ENCODE assay signal across 1 cellular context in the genomic region with DNA sequence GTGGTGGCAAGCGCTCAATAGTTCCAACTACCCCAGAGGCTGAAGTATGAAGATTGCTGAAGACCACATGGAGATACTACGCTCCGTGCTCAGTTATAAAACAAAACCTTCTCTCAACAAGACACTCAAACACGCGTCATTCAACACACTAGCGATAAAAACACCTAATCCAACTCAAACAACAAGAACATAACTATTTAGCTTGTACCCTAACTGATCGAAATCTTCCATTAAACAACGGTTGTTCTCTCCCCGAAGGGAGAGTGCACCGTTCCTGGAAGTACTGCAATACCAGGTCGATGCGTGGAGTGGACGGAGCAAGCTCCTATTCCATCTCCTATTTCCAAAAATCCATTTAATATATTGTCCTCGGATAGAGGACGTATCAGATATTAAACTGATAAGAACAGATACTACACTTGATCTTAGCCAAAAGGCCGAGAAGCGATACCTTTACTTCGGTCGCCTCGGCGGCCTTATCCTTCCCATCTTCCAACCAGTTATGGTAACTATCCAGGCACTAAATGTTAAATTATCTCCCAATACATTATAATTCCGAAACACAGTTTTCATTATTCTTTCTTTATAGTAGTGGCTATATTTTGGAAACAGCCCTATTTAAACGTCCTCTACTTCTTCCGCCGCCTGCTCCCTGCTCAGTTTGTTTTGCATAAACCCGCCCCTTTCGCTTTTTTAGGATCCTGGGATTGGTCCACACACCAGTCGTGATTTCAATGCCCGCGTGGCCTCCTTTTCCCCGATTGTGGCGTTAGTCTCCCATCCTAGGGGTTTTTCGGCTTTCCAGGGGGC.
TF ChIP-seq lines count a peak whose summit lies in the region.

No MANE protein-coding gene starts in this region.

TF ChIP-seq in HEK293, 187 proteins besides CTCF, POLR2A, EP300 and RAD21 (continued from another document and continues in another):
- no peak for TF ChIP-seq ZNF677 (tag by site-specific recombination; IDR thresholded peaks at IDR 0.05)
- peak; percentile 43 for TF ChIP-seq KLF1 (tag by site-specific recombination; IDR thresholded peaks at IDR 0.05)
- TF ChIP-seq, protein P1, sequence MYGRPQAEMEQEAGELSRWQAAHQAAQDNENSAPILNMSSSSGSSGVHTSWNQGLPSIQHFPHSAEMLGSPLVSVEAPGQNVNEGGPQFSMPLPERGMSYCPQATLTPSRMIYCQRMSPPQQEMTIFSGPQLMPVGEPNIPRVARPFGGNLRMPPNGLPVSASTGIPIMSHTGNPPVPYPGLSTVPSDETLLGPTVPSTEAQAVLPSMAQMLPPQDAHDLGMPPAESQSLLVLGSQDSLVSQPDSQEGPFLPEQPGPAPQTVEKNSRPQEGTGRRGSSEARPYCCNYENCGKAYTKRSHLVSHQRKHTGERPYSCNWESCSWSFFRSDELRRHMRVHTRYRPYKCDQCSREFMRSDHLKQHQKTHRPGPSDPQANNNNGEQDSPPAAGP (tag by site-specific recombination; IDR thresholded peaks at IDR 0.05), result peak; percentile 98
- TF ChIP-seq HOXA7 (CRISPR knock-in tag; IDR thresholded peaks at IDR 0.05; ENCODE audit: borderline replicate concordance), result no peak
- peak; percentile 84 for TF ChIP-seq ZBTB20 (tag by site-specific recombination; IDR thresholded peaks at IDR 0.05)
- peak; percentile 71; the same call in 1 of the 2 replicates for TF ChIP-seq GLIS1 (tag by site-specific recombination; IDR thresholded peaks at IDR 0.05)
- 0 out of 2 replicates have a peak, but pooled peaks have one; percentile 34 for TF ChIP-seq KLF9 (tag by site-specific recombination; IDR thresholded peaks at IDR 0.05; ENCODE audit: low read depth)
- no peak for TF ChIP-seq ZNF112 (tag by site-specific recombination; IDR thresholded peaks at IDR 0.05)
- peak; percentile 77 for TF ChIP-seq ZNF324 (tag by site-specific recombination; IDR thresholded peaks at IDR 0.05)
- TF ChIP-seq, protein P2, sequence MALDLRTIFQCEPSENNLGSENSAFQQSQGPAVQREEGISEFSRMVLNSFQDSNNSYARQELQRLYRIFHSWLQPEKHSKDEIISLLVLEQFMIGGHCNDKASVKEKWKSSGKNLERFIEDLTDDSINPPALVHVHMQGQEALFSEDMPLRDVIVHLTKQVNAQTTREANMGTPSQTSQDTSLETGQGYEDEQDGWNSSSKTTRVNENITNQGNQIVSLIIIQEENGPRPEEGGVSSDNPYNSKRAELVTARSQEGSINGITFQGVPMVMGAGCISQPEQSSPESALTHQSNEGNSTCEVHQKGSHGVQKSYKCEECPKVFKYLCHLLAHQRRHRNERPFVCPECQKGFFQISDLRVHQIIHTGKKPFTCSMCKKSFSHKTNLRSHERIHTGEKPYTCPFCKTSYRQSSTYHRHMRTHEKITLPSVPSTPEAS (tag by site-specific recombination; IDR thresholded peaks at IDR 0.05), result 0 out of 2 replicates have a peak, but pooled peaks have one; percentile 14
- peak; percentile 87 for TF ChIP-seq ZNF561 (tag by site-specific recombination; IDR thresholded peaks at IDR 0.05; ENCODE audit: borderline replicate concordance)
- peak; percentile 69 for TF ChIP-seq ZNF16 (tag by site-specific recombination; IDR thresholded peaks at IDR 0.05; ENCODE audit: low read depth)
- TF ChIP-seq, protein P3, sequence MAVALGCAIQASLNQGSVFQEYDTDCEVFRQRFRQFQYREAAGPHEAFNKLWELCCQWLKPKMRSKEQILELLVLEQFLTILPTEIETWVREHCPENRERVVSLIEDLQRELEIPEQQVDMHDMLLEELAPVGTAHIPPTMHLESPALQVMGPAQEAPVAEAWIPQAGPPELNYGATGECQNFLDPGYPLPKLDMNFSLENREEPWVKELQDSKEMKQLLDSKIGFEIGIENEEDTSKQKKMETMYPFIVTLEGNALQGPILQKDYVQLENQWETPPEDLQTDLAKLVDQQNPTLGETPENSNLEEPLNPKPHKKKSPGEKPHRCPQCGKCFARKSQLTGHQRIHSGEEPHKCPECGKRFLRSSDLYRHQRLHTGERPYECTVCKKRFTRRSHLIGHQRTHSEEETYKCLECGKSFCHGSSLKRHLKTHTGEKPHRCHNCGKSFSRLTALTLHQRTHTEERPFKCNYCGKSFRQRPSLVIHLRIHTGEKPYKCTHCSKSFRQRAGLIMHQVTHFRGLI (tag by site-specific recombination; IDR thresholded peaks at IDR 0.05), result peak; percentile 25; the same call in 1 of the 2 replicates
- peak; percentile 84 for TF ChIP-seq PRDM1 (tag by site-specific recombination; IDR thresholded peaks at IDR 0.05)
- TF ChIP-seq, protein P4, sequence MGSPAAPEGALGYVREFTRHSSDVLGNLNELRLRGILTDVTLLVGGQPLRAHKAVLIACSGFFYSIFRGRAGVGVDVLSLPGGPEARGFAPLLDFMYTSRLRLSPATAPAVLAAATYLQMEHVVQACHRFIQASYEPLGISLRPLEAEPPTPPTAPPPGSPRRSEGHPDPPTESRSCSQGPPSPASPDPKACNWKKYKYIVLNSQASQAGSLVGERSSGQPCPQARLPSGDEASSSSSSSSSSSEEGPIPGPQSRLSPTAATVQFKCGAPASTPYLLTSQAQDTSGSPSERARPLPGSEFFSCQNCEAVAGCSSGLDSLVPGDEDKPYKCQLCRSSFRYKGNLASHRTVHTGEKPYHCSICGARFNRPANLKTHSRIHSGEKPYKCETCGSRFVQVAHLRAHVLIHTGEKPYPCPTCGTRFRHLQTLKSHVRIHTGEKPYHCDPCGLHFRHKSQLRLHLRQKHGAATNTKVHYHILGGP (tag by site-specific recombination; IDR thresholded peaks at IDR 0.05), result peak; percentile 91
- TF ChIP-seq, protein P5, sequence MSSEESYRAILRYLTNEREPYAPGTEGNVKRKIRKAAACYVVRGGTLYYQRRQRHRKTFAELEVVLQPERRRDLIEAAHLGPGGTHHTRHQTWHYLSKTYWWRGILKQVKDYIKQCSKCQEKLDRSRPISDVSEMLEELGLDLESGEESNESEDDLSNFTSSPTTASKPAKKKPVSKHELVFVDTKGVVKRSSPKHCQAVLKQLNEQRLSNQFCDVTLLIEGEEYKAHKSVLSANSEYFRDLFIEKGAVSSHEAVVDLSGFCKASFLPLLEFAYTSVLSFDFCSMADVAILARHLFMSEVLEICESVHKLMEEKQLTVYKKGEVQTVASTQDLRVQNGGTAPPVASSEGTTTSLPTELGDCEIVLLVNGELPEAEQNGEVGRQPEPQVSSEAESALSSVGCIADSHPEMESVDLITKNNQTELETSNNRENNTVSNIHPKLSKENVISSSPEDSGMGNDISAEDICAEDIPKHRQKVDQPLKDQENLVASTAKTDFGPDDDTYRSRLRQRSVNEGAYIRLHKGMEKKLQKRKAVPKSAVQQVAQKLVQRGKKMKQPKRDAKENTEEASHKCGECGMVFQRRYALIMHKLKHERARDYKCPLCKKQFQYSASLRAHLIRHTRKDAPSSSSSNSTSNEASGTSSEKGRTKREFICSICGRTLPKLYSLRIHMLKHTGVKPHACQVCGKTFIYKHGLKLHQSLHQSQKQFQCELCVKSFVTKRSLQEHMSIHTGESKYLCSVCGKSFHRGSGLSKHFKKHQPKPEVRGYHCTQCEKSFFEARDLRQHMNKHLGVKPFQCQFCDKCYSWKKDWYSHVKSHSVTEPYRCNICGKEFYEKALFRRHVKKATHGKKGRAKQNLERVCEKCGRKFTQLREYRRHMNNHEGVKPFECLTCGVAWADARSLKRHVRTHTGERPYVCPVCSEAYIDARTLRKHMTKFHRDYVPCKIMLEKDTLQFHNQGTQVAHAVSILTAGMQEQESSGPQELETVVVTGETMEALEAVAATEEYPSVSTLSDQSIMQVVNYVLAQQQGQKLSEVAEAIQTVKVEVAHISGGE (tag by site-specific recombination; conservative IDR thresholded peaks at IDR 0.05; ENCODE audit: low read depth), result no peak; the same call in 1 of the 2 replicates
- no peak for TF ChIP-seq ZNF585B (tag by site-specific recombination; IDR thresholded peaks at IDR 0.05)
- TF ChIP-seq ZNF24 (tag by site-specific recombination; IDR thresholded peaks at IDR 0.05), result peak; percentile 97
- TF ChIP-seq ZNF426 (tag by site-specific recombination; IDR thresholded peaks at IDR 0.05), result no peak
- peak; percentile 94 for TF ChIP-seq BCL11B (tag by site-specific recombination; IDR thresholded peaks at IDR 0.05; ENCODE audit: low read depth)
- peak; percentile 97 for TF ChIP-seq ZSCAN23 (tag by site-specific recombination; IDR thresholded peaks at IDR 0.05)
- peak; percentile 95 for TF ChIP-seq ZBTB17 (tag by site-specific recombination; IDR thresholded peaks at IDR 0.05)
- TF ChIP-seq EGR2 (tag by site-specific recombination; IDR thresholded peaks at IDR 0.05; ENCODE audit: low read depth), result peak; percentile 2; the same call in 1 of the 2 replicates
- no peak for TF ChIP-seq ZNF529 (tag by site-specific recombination; IDR thresholded peaks at IDR 0.05; ENCODE audit: insufficient replicate concordance)
- peak; percentile 99 for TF ChIP-seq REPIN1 (tag by site-specific recombination; IDR thresholded peaks at IDR 0.05; ENCODE audit: low read depth)
- TF ChIP-seq HOXC10 (CRISPR knock-in tag; IDR thresholded peaks at IDR 0.05), result no peak
- peak; percentile 82 for TF ChIP-seq ZFP3 (tag by site-specific recombination; IDR thresholded peaks at IDR 0.05; ENCODE audit: low read depth)
- peak; percentile 83 for TF ChIP-seq ZSCAN16 (tag by site-specific recombination; IDR thresholded peaks at IDR 0.05)
- TF ChIP-seq, protein P6, sequence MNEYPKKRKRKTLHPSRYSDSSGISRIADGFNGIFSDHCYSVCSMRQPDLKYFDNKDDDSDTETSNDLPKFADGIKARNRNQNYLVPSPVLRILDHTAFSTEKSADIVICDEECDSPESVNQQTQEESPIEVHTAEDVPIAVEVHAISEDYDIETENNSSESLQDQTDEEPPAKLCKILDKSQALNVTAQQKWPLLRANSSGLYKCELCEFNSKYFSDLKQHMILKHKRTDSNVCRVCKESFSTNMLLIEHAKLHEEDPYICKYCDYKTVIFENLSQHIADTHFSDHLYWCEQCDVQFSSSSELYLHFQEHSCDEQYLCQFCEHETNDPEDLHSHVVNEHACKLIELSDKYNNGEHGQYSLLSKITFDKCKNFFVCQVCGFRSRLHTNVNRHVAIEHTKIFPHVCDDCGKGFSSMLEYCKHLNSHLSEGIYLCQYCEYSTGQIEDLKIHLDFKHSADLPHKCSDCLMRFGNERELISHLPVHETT (tag by site-specific recombination; IDR thresholded peaks at IDR 0.05), result peak; percentile 96
- TF ChIP-seq, protein P7, sequence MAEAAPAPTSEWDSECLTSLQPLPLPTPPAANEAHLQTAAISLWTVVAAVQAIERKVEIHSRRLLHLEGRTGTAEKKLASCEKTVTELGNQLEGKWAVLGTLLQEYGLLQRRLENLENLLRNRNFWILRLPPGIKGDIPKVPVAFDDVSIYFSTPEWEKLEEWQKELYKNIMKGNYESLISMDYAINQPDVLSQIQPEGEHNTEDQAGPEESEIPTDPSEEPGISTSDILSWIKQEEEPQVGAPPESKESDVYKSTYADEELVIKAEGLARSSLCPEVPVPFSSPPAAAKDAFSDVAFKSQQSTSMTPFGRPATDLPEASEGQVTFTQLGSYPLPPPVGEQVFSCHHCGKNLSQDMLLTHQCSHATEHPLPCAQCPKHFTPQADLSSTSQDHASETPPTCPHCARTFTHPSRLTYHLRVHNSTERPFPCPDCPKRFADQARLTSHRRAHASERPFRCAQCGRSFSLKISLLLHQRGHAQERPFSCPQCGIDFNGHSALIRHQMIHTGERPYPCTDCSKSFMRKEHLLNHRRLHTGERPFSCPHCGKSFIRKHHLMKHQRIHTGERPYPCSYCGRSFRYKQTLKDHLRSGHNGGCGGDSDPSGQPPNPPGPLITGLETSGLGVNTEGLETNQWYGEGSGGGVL (tag by site-specific recombination; IDR thresholded peaks at IDR 0.05), result peak; percentile 32
- no peak for TF ChIP-seq ZNF311 (tag by site-specific recombination; IDR thresholded peaks at IDR 0.05; ENCODE audit: borderline replicate concordance)
- TF ChIP-seq, protein P8, sequence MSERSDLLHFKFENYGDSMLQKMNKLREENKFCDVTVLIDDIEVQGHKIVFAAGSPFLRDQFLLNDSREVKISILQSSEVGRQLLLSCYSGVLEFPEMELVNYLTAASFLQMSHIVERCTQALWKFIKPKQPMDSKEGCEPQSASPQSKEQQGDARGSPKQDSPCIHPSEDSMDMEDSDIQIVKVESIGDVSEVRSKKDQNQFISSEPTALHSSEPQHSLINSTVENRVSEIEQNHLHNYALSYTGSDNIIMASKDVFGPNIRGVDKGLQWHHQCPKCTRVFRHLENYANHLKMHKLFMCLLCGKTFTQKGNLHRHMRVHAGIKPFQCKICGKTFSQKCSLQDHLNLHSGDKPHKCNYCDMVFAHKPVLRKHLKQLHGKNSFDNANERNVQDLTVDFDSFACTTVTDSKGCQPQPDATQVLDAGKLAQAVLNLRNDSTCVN (tag by site-specific recombination; optimal IDR thresholded peaks at IDR 0.05), result peak; percentile 19
- TF ChIP-seq ZNF658 (tag by site-specific recombination; IDR thresholded peaks at IDR 0.05), result no peak
- TF ChIP-seq, protein P9, sequence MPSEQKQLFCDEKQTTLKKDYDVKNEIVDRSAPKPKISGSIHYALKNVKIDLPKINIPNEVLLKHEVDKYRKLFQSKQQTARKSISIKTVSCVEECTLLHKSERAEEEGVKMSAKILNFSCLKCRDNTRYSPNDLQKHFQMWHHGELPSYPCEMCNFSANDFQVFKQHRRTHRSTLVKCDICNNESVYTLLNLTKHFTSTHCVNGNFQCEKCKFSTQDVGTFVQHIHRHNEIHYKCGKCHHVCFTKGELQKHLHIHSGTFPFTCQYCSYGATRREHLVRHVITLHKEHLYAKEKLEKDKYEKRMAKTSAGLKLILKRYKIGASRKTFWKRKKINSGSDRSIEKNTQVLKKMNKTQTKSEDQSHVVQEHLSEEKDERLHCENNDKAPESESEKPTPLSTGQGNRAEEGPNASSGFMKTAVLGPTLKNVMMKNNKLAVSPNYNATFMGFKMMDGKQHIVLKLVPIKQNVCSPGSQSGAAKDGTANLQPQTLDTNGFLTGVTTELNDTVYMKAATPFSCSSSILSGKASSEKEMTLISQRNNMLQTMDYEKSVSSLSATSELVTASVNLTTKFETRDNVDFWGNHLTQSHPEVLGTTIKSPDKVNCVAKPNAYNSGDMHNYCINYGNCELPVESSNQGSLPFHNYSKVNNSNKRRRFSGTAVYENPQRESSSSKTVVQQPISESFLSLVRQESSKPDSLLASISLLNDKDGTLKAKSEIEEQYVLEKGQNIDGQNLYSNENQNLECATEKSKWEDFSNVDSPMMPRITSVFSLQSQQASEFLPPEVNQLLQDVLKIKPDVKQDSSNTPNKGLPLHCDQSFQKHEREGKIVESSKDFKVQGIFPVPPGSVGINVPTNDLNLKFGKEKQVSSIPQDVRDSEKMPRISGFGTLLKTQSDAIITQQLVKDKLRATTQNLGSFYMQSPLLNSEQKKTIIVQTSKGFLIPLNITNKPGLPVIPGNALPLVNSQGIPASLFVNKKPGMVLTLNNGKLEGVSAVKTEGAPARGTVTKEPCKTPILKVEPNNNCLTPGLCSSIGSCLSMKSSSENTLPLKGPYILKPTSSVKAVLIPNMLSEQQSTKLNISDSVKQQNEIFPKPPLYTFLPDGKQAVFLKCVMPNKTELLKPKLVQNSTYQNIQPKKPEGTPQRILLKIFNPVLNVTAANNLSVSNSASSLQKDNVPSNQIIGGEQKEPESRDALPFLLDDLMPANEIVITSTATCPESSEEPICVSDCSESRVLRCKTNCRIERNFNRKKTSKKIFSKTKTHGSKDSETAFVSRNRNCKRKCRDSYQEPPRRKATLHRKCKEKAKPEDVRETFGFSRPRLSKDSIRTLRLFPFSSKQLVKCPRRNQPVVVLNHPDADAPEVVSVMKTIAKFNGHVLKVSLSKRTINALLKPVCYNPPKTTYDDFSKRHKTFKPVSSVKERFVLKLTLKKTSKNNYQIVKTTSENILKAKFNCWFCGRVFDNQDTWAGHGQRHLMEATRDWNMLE (tag by site-specific recombination; conservative IDR thresholded peaks at IDR 0.05; ENCODE audit: low read depth), result 0 out of 2 replicates have a peak, but pooled peaks have one; percentile 31
